27 cellular contexts compared by ENCODE assay signal in genomic region chr4:113113151-113113550, GRCh38.
"Had no signal": no experiment of that assay in that cellular context is flagged by ENCODE, and none has a peak within 500 bp of the region (broad histone marks: within the 10 kb centered on the region; RNA-seq: fewer than 3 reads in every experiment).

No MANE protein-coding gene starts in this region.

- H3K9me3 Mint-ChIP-seq: activated naive CD8-positive, alpha-beta T cell treated with anti-CD3 and anti-CD28 coated beads, Interleukin-2, amount 10 ng/mL, durations not matched to agents 7 days and 5 days; WTC11 had no signal

- H3K4me1 Mint-ChIP-seq: activated naive CD8-positive, alpha-beta T cell treated with anti-CD3 and anti-CD28 coated beads, Interleukin-2, amount 10 ng/mL, durations not matched to agents 7 days and 5 days had no signal

- ATAC-seq: activated CD8-positive, alpha-beta T cell treated with anti-CD3 and anti-CD28 coated beads, Interleukin-2, amount 10 ng/mL, durations not matched to agents 7 days and 5 days; Panc1; Right ventricle myocardium inferior; WTC11 had no signal

- H3K27ac ChIP-seq: adrenal gland, breast epithelium had no signal

- H3K4me3 ChIP-seq: adrenal gland, breast epithelium had no signal

- H3K27me3 ChIP-seq: adrenal gland, breast epithelium had no signal

- H3K27me3 Mint-ChIP-seq: activated naive CD8-positive, alpha-beta T cell treated with anti-CD3 and anti-CD28 coated beads, Interleukin-2, amount 10 ng/mL, durations not matched to agents 7 days and 5 days had no signal

- DNase-seq: activated CD4-positive, alpha-beta T cell treated with anti-CD3 and anti-CD28 coated beads for 48 hours; activated CD4-positive, alpha-beta T cell treated with anti-CD3 and anti-CD28 coated beads, Interleukin-2, amount 50 U/mL, for 4 hours; activated CD4-positive, CD25-positive, alpha-beta regulatory T cell treated with anti-CD3 and anti-CD28 coated beads, Interleukin-2, amount 50 U/mL, for 72 hours; activated CD8-positive, alpha-beta memory T cell treated with anti-CD3 and anti-CD28 coated beads, Interleukin-2, amount 50 U/mL, for 48 hours; activated CD8-positive, alpha-beta T cell treated with anti-CD3 and anti-CD28 coated beads, Interleukin-2, amount 10 ng/mL, durations not matched to agents 7 days and 5 days; activated naive CD4-positive, alpha-beta T cell treated with anti-CD3 and anti-CD28 coated beads, Interleukin-2, amount 50 U/mL, for 16 hours; activated naive CD8-positive, alpha-beta T cell treated with anti-CD3 and anti-CD28 coated beads, Interleukin-2, amount 10 ng/mL, durations not matched to agents 7 days and 5 days; activated T-cell treated with anti-CD3 and anti-CD28 coated beads, Interleukin-2, amount 50 U/mL, for 1 hour; adrenal gland; aorta; caudate nucleus; MM.1S; NCI-H1105 treated with DMSO at 0.1 percent for 48 hours; NCI-H1436 treated with DMSO at 0.1 percent for 48 hours; NCI-H187 treated with DMSO at 0.1 percent for 48 hours; NCI-H2081 treated with DMSO at 0.1 percent for 48 hours; NCI-H345; NCI-H524; NCI-H748 treated with DMSO at 0.1 percent for 48 hours; OCI-M1; RPMI8226; SK-N-SH; T-helper 1 cell had no signal

- H3K36me3 Mint-ChIP-seq: activated naive CD8-positive, alpha-beta T cell treated with anti-CD3 and anti-CD28 coated beads, Interleukin-2, amount 10 ng/mL, durations not matched to agents 7 days and 5 days; WTC11 had no signal

- H3K9me3 ChIP-seq: adrenal gland, breast epithelium, SK-N-SH had no signal

- H3K27ac Mint-ChIP-seq: activated CD8-positive, alpha-beta T cell treated with anti-CD3 and anti-CD28 coated beads, Interleukin-2, amount 10 ng/mL, durations not matched to agents 7 days and 5 days; activated naive CD8-positive, alpha-beta T cell treated with anti-CD3 and anti-CD28 coated beads, Interleukin-2, amount 10 ng/mL, durations not matched to agents 7 days and 5 days; WTC11 had no signal

- H3K4me3 Mint-ChIP-seq: activated CD8-positive, alpha-beta T cell treated with anti-CD3 and anti-CD28 coated beads, Interleukin-2, amount 10 ng/mL, durations not matched to agents 7 days and 5 days; activated naive CD8-positive, alpha-beta T cell treated with anti-CD3 and anti-CD28 coated beads, Interleukin-2, amount 10 ng/mL, durations not matched to agents 7 days and 5 days; WTC11 had no signal

- H3K36me3 ChIP-seq: adrenal gland, breast epithelium had no signal
